Comparison of ENCODE assay signal across 25 cellular contexts in genomic region chr18:24200899-24201298, GRCh38.
DNase-seq lines count a peak whose midpoint lies in the region; ATAC-seq and TF ChIP-seq lines count a peak whose summit lies in the region.
"Had no signal": no experiment of that assay in that cellular context is flagged by ENCODE, and none has a peak within 500 bp of the region (broad histone marks: within the 10 kb centered on the region; RNA-seq: fewer than 3 reads in every experiment).

No MANE protein-coding gene starts in this region.

- H3K4me1 Mint-ChIP-seq in WTC11 = 0 out of 2 replicates have a peak, but pooled peaks cover 2% of the 10 kb centered on the region
- H3K4me1 Mint-ChIP-seq: activated naive CD8-positive, alpha-beta T cell treated with anti-CD3 and anti-CD28 coated beads, Interleukin-2, amount 50 U/mL, for 24 hours; memory B cell had no signal

- H3K27ac ChIP-seq in left ventricle myocardium inferior (replicated peaks) (peak overlapping the region; percentile 64), neural cell (ENCODE audit: low read length) (no peak overlapping the region)
- H3K27ac ChIP-seq: epithelial cell of prostate, KMS-11, spleen had no signal

- TF ChIP-seq EP300 in neural cell (conservative IDR thresholded peaks at IDR 0.05; ENCODE audit: poor library complexity, severe bottlenecking) = no peak

- H3K9me3 ChIP-seq in left ventricle myocardium inferior (replicated peaks) (no peaks in the 10 kb centered on the region), neural cell (ENCODE audit: low read length) (no peaks in the 10 kb centered on the region)
- H3K9me3 ChIP-seq: spleen had no signal

- H3K9ac ChIP-seq in neural cell (ENCODE audit: low read length) = no peak overlapping the region
- H3K9ac ChIP-seq: KMS-11 had no signal

- no peaks in the 10 kb centered on the region for H3K36me3 Mint-ChIP-seq in WTC11
- H3K36me3 Mint-ChIP-seq: memory B cell had no signal

- peak overlapping the region; percentile 83 for H3K27ac Mint-ChIP-seq in WTC11
- H3K27ac Mint-ChIP-seq: activated naive CD8-positive, alpha-beta T cell treated with anti-CD3 and anti-CD28 coated beads, Interleukin-2, amount 50 U/mL, for 24 hours; activated T-cell treated with anti-CD3 and anti-CD28 coated beads, Interleukin-2, amount 50 U/mL, for 24 hours; HFFc6; memory B cell; type B pancreatic cell had no signal

- no peaks in the 10 kb centered on the region for H3K9me3 Mint-ChIP-seq in WTC11
- H3K9me3 Mint-ChIP-seq: activated naive CD8-positive, alpha-beta T cell treated with anti-CD3 and anti-CD28 coated beads, Interleukin-2, amount 50 U/mL, for 24 hours; activated T-cell treated with anti-CD3 and anti-CD28 coated beads, Interleukin-2, amount 50 U/mL, for 24 hours; HFFc6; memory B cell; type B pancreatic cell had no signal

- CTCF ChIA-PET in WTC11 (lab: Charles Lee) = interaction anchor here (1.0 to 2.0 kb wide), 2 partner anchors 24 to 313 kb away, joined by 3 to 8 read pairs; no protein-coding TSS in a partner anchor

- POLR2A ChIA-PET in WTC11 (lab: Charles Lee) = no interaction called here

- DNase-seq in WTC11 (ENCODE audit: low spot score) (no peak), left ventricle myocardium inferior (no peak), cerebellum (ENCODE audit: low spot score) (no peak)
- no peak for DNase-seq in activated CD4-positive, CD25-positive, alpha-beta regulatory T cell (lab: John Stamatoyannopoulos, UW)
- DNase-seq: activated CD4-positive, alpha-beta T cell treated with anti-CD3 and anti-CD28 coated beads for 48 hours; activated gamma-delta T cell treated with Interleukin-2 at 50 U/mL for 16 hours; activated naive CD8-positive, alpha-beta T cell treated with anti-CD3 and anti-CD28 coated beads, Interleukin-2, amount 50 U/mL, for 24 hours; activated T-cell treated with anti-CD3 and anti-CD28 coated beads, Interleukin-2, amount 50 U/mL, for 24 hours; COR-L47; DMS79 treated with DMSO at 0.1 percent for 48 hours; effector CD8-positive, alpha-beta T cell; GF-D8; HFFc6; MM.1S; NCI-H1417 treated with DMSO at 0.1 percent for 48 hours; NCI-H345; NCI-H748 treated with DMSO at 0.1 percent for 48 hours; spleen had no signal

- no peak overlapping the region for H3K4me3 ChIP-seq in left ventricle myocardium inferior
- H3K4me3 ChIP-seq in neural cell (ENCODE audit: low read length) = peak overlapping the region; percentile 13
- H3K4me3 ChIP-seq: spleen had no signal

- H3K27me3 ChIP-seq in left ventricle myocardium inferior (ENCODE audit: low read depth) (no peaks in the 10 kb centered on the region), neural cell (ENCODE audit: insufficient read depth, low read depth, low read length) (no peaks in the 10 kb centered on the region)
- H3K27me3 ChIP-seq: spleen had no signal

- H3K4me1 ChIP-seq in left ventricle myocardium inferior = peaks cover 44% of the 10 kb centered on the region
- H3K4me1 ChIP-seq: spleen had no signal

- no peak for ATAC-seq in WTC11
- ATAC-seq in GM21717 (IDR thresholded peaks at IDR 0.05; ENCODE audit: unreplicated experiment) = no peak
- no peak for ATAC-seq in SK-N-SH treated with all-trans-retinoic acid at 6 μM for 48 hours
- ATAC-seq: activated naive CD8-positive, alpha-beta T cell treated with anti-CD3 and anti-CD28 coated beads, Interleukin-2, amount 50 U/mL, for 24 hours had no signal

- no peak overlapping the region for H3K4me3 Mint-ChIP-seq in WTC11
- H3K4me3 Mint-ChIP-seq: activated naive CD8-positive, alpha-beta T cell treated with anti-CD3 and anti-CD28 coated beads, Interleukin-2, amount 50 U/mL, for 24 hours; activated T-cell treated with anti-CD3 and anti-CD28 coated beads, Interleukin-2, amount 50 U/mL, for 24 hours; HFFc6; memory B cell; type B pancreatic cell had no signal

- TF ChIP-seq CTCF in WTC11 (IDR thresholded peaks at IDR 0.05) = no peak
- no peak for TF ChIP-seq CTCF in left ventricle myocardium inferior (IDR thresholded peaks at IDR 0.05; ENCODE audit: borderline replicate concordance)
- TF ChIP-seq CTCF in neural cell (IDR thresholded peaks at IDR 0.05; ENCODE audit: poor library complexity, severe bottlenecking) = no peak

- no peak overlapping the region for H3K4me2 ChIP-seq in neural cell (ENCODE audit: low read length)
- H3K4me2 ChIP-seq: KMS-11 had no signal

- peaks cover under 1% of the 10 kb centered on the region for H3K36me3 ChIP-seq in left ventricle myocardium inferior
- H3K36me3 ChIP-seq in neural cell (ENCODE audit: insufficient read depth, low read length) = no peaks in the 10 kb centered on the region
- H3K36me3 ChIP-seq: spleen had no signal

- H3K79me2 ChIP-seq in neural cell (replicated peaks; ENCODE audit: insufficient read depth, low read length) = no peaks in the 10 kb centered on the region

- intact Hi-C loops in left ventricle myocardium inferior (cut with micrococcal nuclease) = no loop called here

- no peak for TF ChIP-seq RAD21 in neural cell (conservative IDR thresholded peaks at IDR 0.05)

- H3F3A ChIP-seq in neural cell (ENCODE audit: insufficient read depth, low read length, poor library complexity, severe bottlenecking) = no peaks in the 10 kb centered on the region

- peak overlapping the region; percentile 5 for H2AFZ ChIP-seq in neural cell (ENCODE audit: low read depth, low read length)

- H3K9me2 ChIP-seq in neural cell (ENCODE audit: insufficient read depth, low read length) = no peaks in the 10 kb centered on the region

- no peaks in the 10 kb centered on the region for H3K27me3 Mint-ChIP-seq in WTC11 (ENCODE audit: low read depth)
- H3K27me3 Mint-ChIP-seq: activated naive CD8-positive, alpha-beta T cell treated with anti-CD3 and anti-CD28 coated beads, Interleukin-2, amount 50 U/mL, for 24 hours; activated T-cell treated with anti-CD3 and anti-CD28 coated beads, Interleukin-2, amount 50 U/mL, for 24 hours; memory B cell; type B pancreatic cell had no signal

- H4K20me1 ChIP-seq in neural cell (ENCODE audit: insufficient read depth) = no peaks in the 10 kb centered on the region

TF ChIP-seq in WTC11, 78 proteins besides CTCF, POLR2A, EP300 and RAD21:
- no peak for TF ChIP-seq JAZF1 (CRISPR knock-in tag; IDR thresholded peaks at IDR 0.05)
TF ChIP-seq in WTC11: peak in this region for 0.

TF ChIP-seq in neural cell, 6 proteins besides CTCF, POLR2A, EP300 and RAD21:
- TF ChIP-seq SMC3 (conservative IDR thresholded peaks at IDR 0.05; ENCODE audit: poor library complexity) (no peak), TAF1 (IDR thresholded peaks at IDR 0.05; ENCODE audit: low read depth) (no peak)
TF ChIP-seq in neural cell: peak in this region for 0.

TF ChIP-seq in SK-N-SH treated with all-trans-retinoic acid at 6 μM for 48 hours, 23 proteins besides CTCF, POLR2A, EP300 and RAD21 (continues in another document):
- no peak for TF ChIP-seq TOX (CRISPR knock-in tag; IDR thresholded peaks at IDR 0.05; ENCODE audit: borderline replicate concordance)
- no peak for TF ChIP-seq SNAI2 (CRISPR knock-in tag; IDR thresholded peaks at IDR 0.05)
- TF ChIP-seq TCF4 (CRISPR knock-in tag; IDR thresholded peaks at IDR 0.05; ENCODE audit: borderline replicate concordance) = no peak
- TF ChIP-seq CSRNP3 (CRISPR knock-in tag; IDR thresholded peaks at IDR 0.05) = no peak
- no peak for TF ChIP-seq OSR1 (CRISPR knock-in tag; IDR thresholded peaks at IDR 0.05)
- TF ChIP-seq, protein P1, sequence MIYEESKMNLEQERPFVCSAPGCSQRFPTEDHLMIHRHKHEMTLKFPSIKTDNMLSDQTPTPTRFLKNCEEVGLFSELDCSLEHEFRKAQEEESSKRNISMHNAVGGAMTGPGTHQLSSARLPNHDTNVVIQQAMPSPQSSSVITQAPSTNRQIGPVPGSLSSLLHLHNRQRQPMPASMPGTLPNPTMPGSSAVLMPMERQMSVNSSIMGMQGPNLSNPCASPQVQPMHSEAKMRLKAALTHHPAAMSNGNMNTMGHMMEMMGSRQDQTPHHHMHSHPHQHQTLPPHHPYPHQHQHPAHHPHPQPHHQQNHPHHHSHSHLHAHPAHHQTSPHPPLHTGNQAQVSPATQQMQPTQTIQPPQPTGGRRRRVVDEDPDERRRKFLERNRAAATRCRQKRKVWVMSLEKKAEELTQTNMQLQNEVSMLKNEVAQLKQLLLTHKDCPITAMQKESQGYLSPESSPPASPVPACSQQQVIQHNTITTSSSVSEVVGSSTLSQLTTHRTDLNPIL (CRISPR knock-in tag; IDR thresholded peaks at IDR 0.05; ENCODE audit: low read depth) = no peak
- no peak for TF ChIP-seq ZNF565 (CRISPR knock-in tag; conservative IDR thresholded peaks at IDR 0.05; ENCODE audit: low read depth)
- no peak for TF ChIP-seq BACH2 (CRISPR knock-in tag; IDR thresholded peaks at IDR 0.05; ENCODE audit: borderline replicate concordance)
- no peak for TF ChIP-seq ESRRG (CRISPR knock-in tag; IDR thresholded peaks at IDR 0.05)
